ENCODE assay signal across 22 cellular contexts in genomic region chr6:166439366-166440091, GRCh38. TPM values are rescaled to one million over a fixed set of nuclear protein-coding genes. Genes with fewer than 3 reads are reported as not detected.
A peak's percentile ranks its signal among the peaks of the same experiment; 100 is the strongest.
DNase-seq lines count a peak whose midpoint lies in the region; ATAC-seq, FAIRE-seq and TF ChIP-seq lines count a peak whose summit lies in the region.
"Had no signal": no experiment of that assay in that cellular context is flagged by ENCODE, and none has a peak within 500 bp of the region (broad histone marks: within the 10 kb centered on the region; RNA-seq: fewer than 3 reads in every experiment).

No MANE protein-coding gene starts in this region.

- H3K27me3 Mint-ChIP-seq in nephron progenitor cell (ENCODE audit: low read depth, poor library complexity), result no peaks in the 10 kb centered on the region

- TF ChIP-seq POLR2A in body of pancreas (IDR thresholded peaks at IDR 0.05), result no peak

- no peaks in the 10 kb centered on the region for H3K9me3 ChIP-seq in KOPT-K1 (ENCODE audit: insufficient read depth, low read length, poor library complexity, severe bottlenecking)
- H3K9me3 ChIP-seq in body of pancreas, result no peaks in the 10 kb centered on the region
- H3K9me3 ChIP-seq: gastroesophageal sphincter, left ventricle myocardium inferior, right atrium auricular region, thoracic aorta had no signal

- H3K27me3 ChIP-seq in body of pancreas (no peaks in the 10 kb centered on the region), foreskin keratinocyte (no peaks in the 10 kb centered on the region)
- H3K27me3 ChIP-seq: gastroesophageal sphincter, right atrium auricular region had no signal

- H3K4me1 Mint-ChIP-seq in nephron progenitor cell, result peaks cover 32% of the 10 kb centered on the region

- no peak overlapping the region for H3K4me3 ChIP-seq in body of pancreas
- H3K4me3 ChIP-seq: gastroesophageal sphincter, left ventricle myocardium inferior, right atrium auricular region, SK-N-MC, thoracic aorta had no signal

- H3K36me3 ChIP-seq in KOPT-K1 (ENCODE audit: insufficient read depth, low read length) (no peaks in the 10 kb centered on the region), body of pancreas (replicated peaks in 1 of 2; ENCODE audit: insufficient read depth in 1 of 2, low read depth in 2 of 2) (no peaks in the 10 kb centered on the region)
- H3K36me3 ChIP-seq: right atrium auricular region, thoracic aorta had no signal

- FAIRE-seq in frontal cortex (lab: Jason Lieb, UNC), result no peak
- FAIRE-seq: astrocyte had no signal

- peaks cover 10% of the 10 kb centered on the region for H3K36me3 Mint-ChIP-seq in nephron progenitor cell (ENCODE audit: low read depth)

- no peak overlapping the region for H3K4me3 Mint-ChIP-seq in nephron progenitor cell

- H3K4me1 ChIP-seq in body of pancreas (no peaks in the 10 kb centered on the region), foreskin keratinocyte (no peaks in the 10 kb centered on the region)
- H3K4me1 ChIP-seq: gastroesophageal sphincter, right atrium auricular region had no signal

- no peaks in the 10 kb centered on the region for H3K9me3 Mint-ChIP-seq in nephron progenitor cell

- intact Hi-C loops in body of pancreas (cut with DNase I), result no loop called here

- no peak for ATAC-seq in body of pancreas
- ATAC-seq in GM18907 (IDR thresholded peaks at IDR 0.05; ENCODE audit: unreplicated experiment), result no peak
- ATAC-seq in foreskin keratinocyte, result no peak
- ATAC-seq: gastroesophageal sphincter had no signal

- peak overlapping the region; percentile 38 for H3K27ac ChIP-seq in KOPT-K1 (ENCODE audit: low read depth, low read length, poor library complexity, severe bottlenecking)
- H3K27ac ChIP-seq in body of pancreas, result no peak overlapping the region
- H3K27ac ChIP-seq in foreskin keratinocyte, result no peak overlapping the region
- H3K27ac ChIP-seq: epithelial cell of prostate, gastroesophageal sphincter, left ventricle myocardium inferior, right atrium auricular region, SK-N-MC, thoracic aorta had no signal

- peak overlapping the region; percentile 8 for H3K27ac Mint-ChIP-seq in nephron progenitor cell

- TF ChIP-seq CTCF in body of pancreas (IDR thresholded peaks at IDR 0.05) (no peak), nephron progenitor cell (IDR thresholded peaks at IDR 0.05) (no peak), foreskin keratinocyte (conservative IDR thresholded peaks at IDR 0.05) (no peak)

- 43 to 60% methylated on average over 10 of the region's 10 CpGs for WGBS in body of pancreas, 2 donors

- DNase-seq in NCI-H2171 treated with DMSO at 0.1 percent for 48 hours (lab: John Stamatoyannopoulos, UW), result peak; percentile 21
- no peak for DNase-seq in NCI-H2171 (lab: John Stamatoyannopoulos, UW)
- DNase-seq in body of pancreas, result peak in 3 of 4 donors; percentile 39 to 70 (median 40)
- no peak for DNase-seq in nephron progenitor cell
- DNase-seq in foreskin keratinocyte, result no peak
- no peak for DNase-seq in frontal cortex (ENCODE audit: low spot score in 2 of 2)
- DNase-seq: activated CD4-positive, alpha-beta T cell treated with anti-CD3 and anti-CD28 coated beads for 4 hours; activated naive CD4-positive, alpha-beta T cell; DMS53; HCEC 1CT; left ventricle myocardium inferior; NCI-H2081 treated with DMSO at 0.1 percent for 48 hours; occipital lobe; OCI-M1 had no signal

RNA-seq across cellular contexts. Expression of gene MPC1, which starts 56.8 kb away (rescaled TPM):
- total RNA-seq in body of pancreas, result 10 to 100 TPM; 20.8 to 25.4 TPM
- 22.8 and 28.9 TPM in 2 replicates for total RNA-seq in foreskin keratinocyte
- 30.1 and 40.3 TPM in 2 replicates for polyA plus RNA-seq in foreskin keratinocyte
- total RNA-seq in frontal cortex, result 69.7 TPM

Comparison
In these comparisons a context has a peak if more than half of its experiments do, and no peak if none do; other contexts are left out.
1. DNase-seq: peak in NCI-H2171 treated with DMSO at 0.1 percent for 48 hours (single experiment) and body of pancreas (3 of 4); none in NCI-H2171 (single experiment), nephron progenitor cell (single experiment), foreskin keratinocyte (0 of 2) and frontal cortex (0 of 2).